Comparison of ENCODE assay signal across 11 cellular contexts in the genomic region with DNA sequence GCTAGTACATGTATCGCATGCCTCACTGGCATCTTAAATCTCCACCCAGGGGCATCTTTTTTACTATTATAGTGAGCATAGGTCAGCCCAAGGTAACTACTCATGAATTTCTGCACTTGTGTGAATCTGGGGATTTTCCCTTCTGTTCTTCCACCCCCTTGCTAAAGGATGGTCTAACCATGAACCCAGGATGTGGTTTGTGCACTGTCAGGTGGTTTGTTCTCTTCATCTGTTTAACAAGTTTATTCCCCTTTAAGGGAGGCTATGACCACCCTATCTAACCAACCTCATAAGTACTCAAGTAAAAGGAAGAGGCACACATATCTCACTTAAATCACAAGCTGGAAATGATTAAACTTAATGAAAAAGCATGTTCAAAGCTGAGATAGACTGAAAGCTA.
DNase-seq lines count a peak whose midpoint lies in the region; ATAC-seq and TF ChIP-seq lines count a peak whose summit lies in the region.
"Had no signal": no experiment of that assay in that cellular context is flagged by ENCODE, and none has a peak within 500 bp of the region (broad histone marks: within the 10 kb centered on the region; RNA-seq: fewer than 3 reads in every experiment).

No MANE protein-coding gene starts in this region.

- H3K4me3 Mint-ChIP-seq in activated T-helper 2 cell treated with anti-CD3 and anti-CD28 coated beads, Interferon-gamma antibody, Interleukin-2, Interleukin-4, amounts not matched to agents 10 μg/mL and 5 μg/mL and 100 μg/mL, durations not matched to agents 14 hours and 24 hours and 36 hours (ENCODE audit: low read depth), result no peak overlapping the region
- H3K4me3 Mint-ChIP-seq in MCF 10A (ENCODE audit: unreplicated experiment), result no peak overlapping the region

- no peak for TF ChIP-seq CTCF in MCF 10A (IDR thresholded peaks at IDR 0.05; ENCODE audit: unreplicated experiment)

- BruUV-seq in MCF 10A (replicated peaks; lab: Mats Ljungman, UMichigan), result no TSS peak

- intact Hi-C loops in activated T-helper 2 cell treated with anti-CD3 and anti-CD28 coated beads, Interferon-gamma antibody, Interleukin-2, Interleukin-4, amounts not matched to agents 10 μg/mL and 5 μg/mL and 100 μg/mL, durations not matched to agents 14 hours and 24 hours and 36 hours (cut with micrococcal nuclease), result no loop called here
- intact Hi-C loops in MCF 10A (cut with micrococcal nuclease), result no loop called here

- H3K27me3 Mint-ChIP-seq in activated T-helper 2 cell treated with anti-CD3 and anti-CD28 coated beads, Interferon-gamma antibody, Interleukin-2, Interleukin-4, amounts not matched to agents 10 μg/mL and 5 μg/mL and 100 μg/mL, durations not matched to agents 14 hours and 24 hours and 36 hours (ENCODE audit: low read depth), result no peaks in the 10 kb centered on the region
- H3K27me3 Mint-ChIP-seq in MCF 10A (ENCODE audit: insufficient read depth, unreplicated experiment), result no peaks in the 10 kb centered on the region

- no peaks in the 10 kb centered on the region for H3K36me3 Mint-ChIP-seq in activated T-helper 2 cell treated with anti-CD3 and anti-CD28 coated beads, Interferon-gamma antibody, Interleukin-2, Interleukin-4, amounts not matched to agents 10 μg/mL and 5 μg/mL and 100 μg/mL, durations not matched to agents 14 hours and 24 hours and 36 hours (ENCODE audit: low read depth)
- H3K36me3 Mint-ChIP-seq in MCF 10A (ENCODE audit: insufficient read depth, unreplicated experiment), result no peaks in the 10 kb centered on the region

- DNase-seq in activated T-helper 2 cell treated with anti-CD3 and anti-CD28 coated beads, Interferon-gamma antibody, Interleukin-2, Interleukin-4, amounts not matched to agents 10 μg/mL and 5 μg/mL and 100 μg/mL, durations not matched to agents 14 hours and 24 hours and 36 hours (ENCODE audit: low spot score), result peak; percentile 13
- DNase-seq in NCI-H69 (lab: John Stamatoyannopoulos, UW) (no peak), GM19240 (ENCODE audit: insufficient read length, low spot score) (no peak), NCI-H2171 (lab: John Stamatoyannopoulos, UW) (no peak), MCF 10A (ENCODE audit: unreplicated experiment) (no peak)
- DNase-seq: amygdala, left lung, retina had no signal

- POLR2A ChIA-PET in MCF 10A (lab: Yijun Ruan, JAX), result no interaction called here

- CTCF ChIA-PET in MCF 10A (lab: Yijun Ruan, JAX), result interaction anchor here (0.6 to 1.0 kb wide), 2 partner anchors 243 to 309 kb away, joined by 3 to 5 read pairs; partner anchors contain the start of gene RPRM

- H3K4me1 Mint-ChIP-seq in activated T-helper 2 cell treated with anti-CD3 and anti-CD28 coated beads, Interferon-gamma antibody, Interleukin-2, Interleukin-4, amounts not matched to agents 10 μg/mL and 5 μg/mL and 100 μg/mL, durations not matched to agents 14 hours and 24 hours and 36 hours (ENCODE audit: low read depth), result peaks cover 17% of the 10 kb centered on the region
- no peaks in the 10 kb centered on the region for H3K4me1 Mint-ChIP-seq in MCF 10A (ENCODE audit: insufficient read depth, unreplicated experiment)

- ATAC-seq in GM18520 (IDR thresholded peaks at IDR 0.05; ENCODE audit: unreplicated experiment) (peak; percentile 95), GM19467 (IDR thresholded peaks at IDR 0.05; ENCODE audit: unreplicated experiment) (peak; percentile 97), HG03060 (IDR thresholded peaks at IDR 0.05; ENCODE audit: low read depth, unreplicated experiment) (peak; percentile 89)
- ATAC-seq: left lung had no signal

- H3K27ac Mint-ChIP-seq in activated T-helper 2 cell treated with anti-CD3 and anti-CD28 coated beads, Interferon-gamma antibody, Interleukin-2, Interleukin-4, amounts not matched to agents 10 μg/mL and 5 μg/mL and 100 μg/mL, durations not matched to agents 14 hours and 24 hours and 36 hours, result peak overlapping the region; percentile 54
- no peak overlapping the region for H3K27ac Mint-ChIP-seq in MCF 10A (ENCODE audit: low read depth, unreplicated experiment)

- peaks cover 5% of the 10 kb centered on the region for H3K9me3 Mint-ChIP-seq in activated T-helper 2 cell treated with anti-CD3 and anti-CD28 coated beads, Interferon-gamma antibody, Interleukin-2, Interleukin-4, amounts not matched to agents 10 μg/mL and 5 μg/mL and 100 μg/mL, durations not matched to agents 14 hours and 24 hours and 36 hours
- no peaks in the 10 kb centered on the region for H3K9me3 Mint-ChIP-seq in MCF 10A (ENCODE audit: unreplicated experiment)
